1 cellular context compared by ENCODE assay signal in the genomic region with DNA sequence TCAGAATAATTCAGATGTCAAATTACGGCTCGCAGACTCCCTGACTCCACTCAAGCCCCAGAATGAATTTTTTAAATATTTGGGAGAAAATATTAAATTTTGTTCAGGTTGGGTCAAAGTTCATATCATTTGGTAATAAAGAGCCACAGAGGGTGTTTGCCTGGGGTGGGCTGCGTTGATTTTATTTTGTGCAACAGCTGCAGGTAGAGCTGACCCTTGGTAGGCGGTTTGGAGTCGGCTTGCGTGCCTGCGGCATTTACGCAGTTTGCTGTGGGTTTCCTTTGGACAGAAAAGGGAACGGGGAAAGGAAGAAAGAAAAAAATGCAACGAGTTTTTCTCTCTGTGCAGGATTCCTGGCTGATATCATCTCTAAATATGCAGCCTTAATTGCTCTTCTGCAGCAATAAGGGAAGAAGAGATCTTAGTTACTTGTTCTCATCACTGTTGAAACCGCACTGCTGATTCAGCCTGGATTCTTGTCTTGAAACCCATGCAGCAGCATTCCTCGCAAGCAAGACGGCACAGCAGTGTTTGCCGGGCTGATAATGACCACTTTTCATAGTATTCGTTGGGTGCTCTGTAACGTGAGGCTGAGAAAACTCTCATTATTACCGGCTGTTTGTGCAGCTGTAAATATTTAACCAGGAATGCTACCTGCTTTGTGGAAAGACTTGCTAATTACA.
TF ChIP-seq lines count a peak whose summit lies in the region.

No MANE protein-coding gene starts in this region.

TF ChIP-seq in HepG2, 621 proteins besides CTCF, POLR2A, EP300 and RAD21 (continued from another document and continues in another):
- TF ChIP-seq UBTF (CRISPR knock-in tag; IDR thresholded peaks at IDR 0.05): no peak
- TF ChIP-seq PHF5A (CRISPR knock-in tag; IDR thresholded peaks at IDR 0.05; ENCODE audit: low read depth, unreplicated experiment): peak; percentile 30
- TF ChIP-seq, protein P1, sequence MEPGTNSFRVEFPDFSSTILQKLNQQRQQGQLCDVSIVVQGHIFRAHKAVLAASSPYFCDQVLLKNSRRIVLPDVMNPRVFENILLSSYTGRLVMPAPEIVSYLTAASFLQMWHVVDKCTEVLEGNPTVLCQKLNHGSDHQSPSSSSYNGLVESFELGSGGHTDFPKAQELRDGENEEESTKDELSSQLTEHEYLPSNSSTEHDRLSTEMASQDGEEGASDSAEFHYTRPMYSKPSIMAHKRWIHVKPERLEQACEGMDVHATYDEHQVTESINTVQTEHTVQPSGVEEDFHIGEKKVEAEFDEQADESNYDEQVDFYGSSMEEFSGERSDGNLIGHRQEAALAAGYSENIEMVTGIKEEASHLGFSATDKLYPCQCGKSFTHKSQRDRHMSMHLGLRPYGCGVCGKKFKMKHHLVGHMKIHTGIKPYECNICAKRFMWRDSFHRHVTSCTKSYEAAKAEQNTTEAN (CRISPR knock-in tag; conservative IDR thresholded peaks at IDR 0.05): no peak
- TF ChIP-seq PRMT3 (CRISPR knock-in tag; IDR thresholded peaks at IDR 0.05; ENCODE audit: borderline replicate concordance, low read depth): no peak
- no peak for TF ChIP-seq BATF2 (CRISPR knock-in tag; IDR thresholded peaks at IDR 0.05)
- TF ChIP-seq EED (CRISPR knock-in tag; IDR thresholded peaks at IDR 0.05): no peak
- TF ChIP-seq PHF21A (CRISPR knock-in tag; IDR thresholded peaks at IDR 0.05): no peak; the same call in 1 of the 2 replicates
- TF ChIP-seq ZFP36 (IDR thresholded peaks at IDR 0.05; ENCODE audit: borderline replicate concordance, low read depth, low read length, partially characterized antibody): no peak
- peak; percentile 50; the same call in 1 of the 2 replicates for TF ChIP-seq DRAP1 (CRISPR knock-in tag; IDR thresholded peaks at IDR 0.05)
- peak; percentile 42 for TF ChIP-seq SAP130 (CRISPR knock-in tag; IDR thresholded peaks at IDR 0.05; ENCODE audit: low read depth)
- TF ChIP-seq ARNT (IDR thresholded peaks at IDR 0.05): no peak
- TF ChIP-seq ZNF672 (CRISPR knock-in tag; IDR thresholded peaks at IDR 0.05): no peak
- TF ChIP-seq RBAK (CRISPR knock-in tag; IDR thresholded peaks at IDR 0.05): no peak
- 0 out of 2 replicates have a peak, but pooled peaks have one; percentile 22 for TF ChIP-seq ZNF441 (CRISPR knock-in tag; IDR thresholded peaks at IDR 0.05; ENCODE audit: borderline replicate concordance)
- no peak for TF ChIP-seq NPAS2 (CRISPR knock-in tag; IDR thresholded peaks at IDR 0.05; ENCODE audit: borderline replicate concordance)
- TF ChIP-seq ZNF609 (CRISPR knock-in tag; IDR thresholded peaks at IDR 0.05; ENCODE audit: borderline replicate concordance): peak; percentile 62; the same call in 1 of the 2 replicates
- no peak for TF ChIP-seq ISL2 (CRISPR knock-in tag; IDR thresholded peaks at IDR 0.05)
- TF ChIP-seq RCOR2 (CRISPR knock-in tag; IDR thresholded peaks at IDR 0.05): 0 out of 2 replicates have a peak, but pooled peaks have one; percentile 22
- 0 out of 2 replicates have a peak, but pooled peaks have one; percentile 42 for TF ChIP-seq MXD4 (CRISPR knock-in tag; IDR thresholded peaks at IDR 0.05)
- TF ChIP-seq ELF3 (CRISPR knock-in tag; IDR thresholded peaks at IDR 0.05): peak; percentile 44; the same call in 1 of the 2 replicates
- TF ChIP-seq, protein P2, sequence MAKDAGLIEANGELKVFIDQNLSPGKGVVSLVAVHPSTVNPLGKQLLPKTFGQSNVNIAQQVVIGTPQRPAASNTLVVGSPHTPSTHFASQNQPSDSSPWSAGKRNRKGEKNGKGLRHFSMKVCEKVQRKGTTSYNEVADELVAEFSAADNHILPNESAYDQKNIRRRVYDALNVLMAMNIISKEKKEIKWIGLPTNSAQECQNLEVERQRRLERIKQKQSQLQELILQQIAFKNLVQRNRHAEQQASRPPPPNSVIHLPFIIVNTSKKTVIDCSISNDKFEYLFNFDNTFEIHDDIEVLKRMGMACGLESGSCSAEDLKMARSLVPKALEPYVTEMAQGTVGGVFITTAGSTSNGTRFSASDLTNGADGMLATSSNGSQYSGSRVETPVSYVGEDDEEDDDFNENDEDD (CRISPR knock-in tag; IDR thresholded peaks at IDR 0.05; ENCODE audit: borderline replicate concordance): no peak
- no peak for TF ChIP-seq ZNF251 (CRISPR knock-in tag; IDR thresholded peaks at IDR 0.05)
- no peak for TF ChIP-seq ZNF782 (CRISPR knock-in tag; IDR thresholded peaks at IDR 0.05; ENCODE audit: borderline replicate concordance)
- TF ChIP-seq CBX2 (IDR thresholded peaks at IDR 0.05; ENCODE audit: low read depth, low read length): no peak
- TF ChIP-seq CBX2 (CRISPR knock-in tag; IDR thresholded peaks at IDR 0.05; ENCODE audit: low read depth): no peak
- TF ChIP-seq, protein P3, sequence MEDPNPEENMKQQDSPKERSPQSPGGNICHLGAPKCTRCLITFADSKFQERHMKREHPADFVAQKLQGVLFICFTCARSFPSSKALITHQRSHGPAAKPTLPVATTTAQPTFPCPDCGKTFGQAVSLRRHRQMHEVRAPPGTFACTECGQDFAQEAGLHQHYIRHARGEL (CRISPR knock-in tag; IDR thresholded peaks at IDR 0.05): no peak
- TF ChIP-seq ZNF20 (CRISPR knock-in tag; IDR thresholded peaks at IDR 0.05): no peak
- no peak for TF ChIP-seq KDM4B (CRISPR knock-in tag; IDR thresholded peaks at IDR 0.05)
- TF ChIP-seq, protein P4, sequence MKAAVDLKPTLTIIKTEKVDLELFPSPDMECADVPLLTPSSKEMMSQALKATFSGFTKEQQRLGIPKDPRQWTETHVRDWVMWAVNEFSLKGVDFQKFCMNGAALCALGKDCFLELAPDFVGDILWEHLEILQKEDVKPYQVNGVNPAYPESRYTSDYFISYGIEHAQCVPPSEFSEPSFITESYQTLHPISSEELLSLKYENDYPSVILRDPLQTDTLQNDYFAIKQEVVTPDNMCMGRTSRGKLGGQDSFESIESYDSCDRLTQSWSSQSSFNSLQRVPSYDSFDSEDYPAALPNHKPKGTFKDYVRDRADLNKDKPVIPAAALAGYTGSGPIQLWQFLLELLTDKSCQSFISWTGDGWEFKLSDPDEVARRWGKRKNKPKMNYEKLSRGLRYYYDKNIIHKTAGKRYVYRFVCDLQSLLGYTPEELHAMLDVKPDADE (CRISPR knock-in tag; IDR thresholded peaks at IDR 0.05): no peak
- no peak; the same call in 1 of the 2 replicates for TF ChIP-seq SOX13 (IDR thresholded peaks at IDR 0.05)
- peak in 1 of 2 experiments; percentile 67; a peak in 2 of 4 replicates for TF ChIP-seq SOX13 (CRISPR knock-in tag; conservative IDR thresholded peaks at IDR 0.05 in 1 of 2, IDR thresholded peaks at IDR 0.05 in 1 of 2)
- no peak for TF ChIP-seq JARID2 (CRISPR knock-in tag; IDR thresholded peaks at IDR 0.05; ENCODE audit: insufficient replicate concordance)
- TF ChIP-seq SAFB2 (CRISPR knock-in tag; IDR thresholded peaks at IDR 0.05; ENCODE audit: borderline replicate concordance, low read depth): no peak
- TF ChIP-seq ZNF775 (CRISPR knock-in tag; IDR thresholded peaks at IDR 0.05; ENCODE audit: borderline replicate concordance): no peak
- no peak for TF ChIP-seq SPEN (CRISPR knock-in tag; IDR thresholded peaks at IDR 0.05; ENCODE audit: low read depth)
- no peak for TF ChIP-seq ZKSCAN5 (CRISPR knock-in tag; IDR thresholded peaks at IDR 0.05)
- no peak for TF ChIP-seq ZNF256 (CRISPR knock-in tag; conservative IDR thresholded peaks at IDR 0.05)
- TF ChIP-seq USF2 (IDR thresholded peaks at IDR 0.05; ENCODE audit: low read depth, low read length): no peak
- TF ChIP-seq USF2 (CRISPR knock-in tag; IDR thresholded peaks at IDR 0.05; ENCODE audit: borderline replicate concordance): no peak
- no peak for TF ChIP-seq SOX6 (IDR thresholded peaks at IDR 0.05)
- TF ChIP-seq SOX6 (CRISPR knock-in tag; IDR thresholded peaks at IDR 0.05): peak; percentile 75
- TF ChIP-seq SMAD9 (CRISPR knock-in tag; IDR thresholded peaks at IDR 0.05): no peak
- no peak for TF ChIP-seq ZNF24 (IDR thresholded peaks at IDR 0.05)
- no peak for TF ChIP-seq ZNF790 (CRISPR knock-in tag; IDR thresholded peaks at IDR 0.05; ENCODE audit: borderline replicate concordance)
- TF ChIP-seq ZNF7 (CRISPR knock-in tag; IDR thresholded peaks at IDR 0.05): no peak
- TF ChIP-seq SP1 (IDR thresholded peaks at IDR 0.05): no peak
- TF ChIP-seq SP1 (CRISPR knock-in tag; IDR thresholded peaks at IDR 0.05): no peak
- TF ChIP-seq ZNF773 (CRISPR knock-in tag; IDR thresholded peaks at IDR 0.05; ENCODE audit: borderline replicate concordance): no peak
- TF ChIP-seq ZNF205 (CRISPR knock-in tag; IDR thresholded peaks at IDR 0.05): no peak
- no peak for TF ChIP-seq CREB1 (IDR thresholded peaks at IDR 0.05)
- 0 out of 2 replicates have a peak, but pooled peaks have one; percentile 16 for TF ChIP-seq CREB1 (CRISPR knock-in tag; IDR thresholded peaks at IDR 0.05)
- TF ChIP-seq, protein P5, sequence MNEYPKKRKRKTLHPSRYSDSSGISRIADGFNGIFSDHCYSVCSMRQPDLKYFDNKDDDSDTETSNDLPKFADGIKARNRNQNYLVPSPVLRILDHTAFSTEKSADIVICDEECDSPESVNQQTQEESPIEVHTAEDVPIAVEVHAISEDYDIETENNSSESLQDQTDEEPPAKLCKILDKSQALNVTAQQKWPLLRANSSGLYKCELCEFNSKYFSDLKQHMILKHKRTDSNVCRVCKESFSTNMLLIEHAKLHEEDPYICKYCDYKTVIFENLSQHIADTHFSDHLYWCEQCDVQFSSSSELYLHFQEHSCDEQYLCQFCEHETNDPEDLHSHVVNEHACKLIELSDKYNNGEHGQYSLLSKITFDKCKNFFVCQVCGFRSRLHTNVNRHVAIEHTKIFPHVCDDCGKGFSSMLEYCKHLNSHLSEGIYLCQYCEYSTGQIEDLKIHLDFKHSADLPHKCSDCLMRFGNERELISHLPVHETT (CRISPR knock-in tag; conservative IDR thresholded peaks at IDR 0.05): no peak
- TF ChIP-seq GTF2F1 (IDR thresholded peaks at IDR 0.05; ENCODE audit: low read length): no peak
